8 cellular contexts compared by ENCODE assay signal in genomic region chr11:64566042-64566914, GRCh38. TPM values are rescaled to one million over a fixed set of nuclear protein-coding genes. Genes with fewer than 3 reads are reported as not detected.
DNase-seq lines count a peak whose midpoint lies in the region; ATAC-seq, FAIRE-seq and TF ChIP-seq lines count a peak whose summit lies in the region.

No MANE protein-coding gene starts in this region.

- no peaks in the 10 kb centered on the region for H3F3A ChIP-seq in OCI-LY1 (ENCODE audit: insufficient read depth, low read length)

- H3K4me2 ChIP-seq in OCI-LY1 (ENCODE audit: low read length): peak overlapping the region; percentile 28; the same call in 1 of the 2 replicates
- no peak overlapping the region for H3K4me2 ChIP-seq in K562 (ENCODE audit: insufficient read depth, low read length)

- CTCF ChIA-PET in AG04449 (lab: Yijun Ruan, JAX) (interaction anchor here (0.8 to 1.5 kb wide), 4 partner anchors 9 to 123 kb away, joined by 3 to 6 read pairs (median 4); no protein-coding TSS in a partner anchor), HEK293T (lab: Yijun Ruan, JAX) (interaction anchor here (0.6 to 1.0 kb wide), 2 partner anchors 83 to 85 kb away, joined by 3 read pairs; no protein-coding TSS in a partner anchor), K562 (lab: Yijun Ruan, JAX; ENCODE audit: low intra/inter-chr PET ratio) (interaction anchor here (0.6 to 1.7 kb wide), 3 partner anchors 13 to 122 kb away, joined by 3 to 10 read pairs (median 5); no protein-coding TSS in a partner anchor)

- H4K20me1 ChIP-seq in OCI-LY1 (ENCODE audit: insufficient read depth, low read length) (no peaks in the 10 kb centered on the region), K562 (replicated peaks; ENCODE audit: control insufficient read depth, insufficient read depth, low read length) (peaks cover 3% of the 10 kb centered on the region; the same call in 1 of the 2 replicates)

- no peaks in the 10 kb centered on the region for H3K9me1 ChIP-seq in K562 (ENCODE audit: control insufficient read depth, insufficient read depth, low read length)

- peak; percentile 28; the same call in 1 of the 2 replicates for TF ChIP-seq EP300 in K562 (IDR thresholded peaks at IDR 0.05; ENCODE audit: low read length)

- in situ Hi-C loops in K562 (cut with MboI): no loop called here

- ATAC-seq in K562: peak; percentile 93

- no peak for DNase-seq in AG04449 (ENCODE audit: low read depth, low spot score)
- DNase-seq in HEK293T (ENCODE audit: extremely low spot score): peak; percentile 83
- DNase-seq in K562 (ENCODE audit: extremely low read depth in 1 of 4, low spot score in 3 of 4): peak; percentile 66 to 77 (median 68)
- DNase-seq in iris pigment epithelial cell (ENCODE audit: low read depth): peak; percentile 94
- DNase-seq in stimulated activated CD4-positive, alpha-beta T cell treated with anti-CD3 and anti-CD28 coated beads, Interleukin-2, amount 100 ng/mL, for 48 hours: peak; percentile 5 to 12
- no peak for DNase-seq in CD1c-positive myeloid dendritic cell (ENCODE audit: extremely low spot score)
- DNase-seq in D721Med (ENCODE audit: insufficient read length, low spot score): no peak

- H3K79me2 ChIP-seq in OCI-LY1 (ENCODE audit: insufficient read depth, low read length): no peaks in the 10 kb centered on the region
- no peaks in the 10 kb centered on the region for H3K79me2 ChIP-seq in K562 (ENCODE audit: control insufficient read depth, insufficient read depth, low read length)

- H3K9me3 ChIP-seq in OCI-LY1 (ENCODE audit: low read length) (no peaks in the 10 kb centered on the region), K562 (replicated peaks; ENCODE audit: control insufficient read depth, insufficient read depth, low read depth, low read length) (no peaks in the 10 kb centered on the region)

- no peak for TF ChIP-seq CTCF in AG04449 (IDR thresholded peaks at IDR 0.05; ENCODE audit: insufficient read depth, low read length, missing control alignments)
- TF ChIP-seq CTCF in OCI-LY1 (IDR thresholded peaks at IDR 0.05; ENCODE audit: low read length): no peak
- TF ChIP-seq CTCF in K562 (IDR thresholded peaks at IDR 0.05 in 2 of 3, conservative IDR thresholded peaks at IDR 0.05 in 1 of 3; ENCODE audit: insufficient read depth in 2 of 3, low read depth in 1 of 3, low read length in 3 of 3): no peak
- TF ChIP-seq CTCF in D721Med (IDR thresholded peaks at IDR 0.05; ENCODE audit: insufficient read depth, missing control alignments): no peak

- peaks cover 4% of the 10 kb centered on the region; the same call in 1 of the 2 replicates for H3K27me3 ChIP-seq in OCI-LY1 (ENCODE audit: insufficient read depth, low read length)
- peaks cover 9 to 46% of the 10 kb centered on the region in 2 experiments; a peak in 3 of 5 replicates for H3K27me3 ChIP-seq in K562 (ENCODE audit: control insufficient read depth in 2 of 2, insufficient read depth in 2 of 2, low read length in 2 of 2)

- H3K4me3 ChIP-seq in AG04449 (ENCODE audit: low read depth, low read length) (peak overlapping the region; percentile 8; the same call in 1 of the 2 replicates), OCI-LY1 (ENCODE audit: low read depth, low read length, poor library complexity, severe bottlenecking) (no peak overlapping the region), K562 (no peak overlapping the region)

- FAIRE-seq in K562 (lab: Jason Lieb, UNC) (peak; percentile 90), D721Med (lab: Jason Lieb, UNC) (no peak)

- H3K36me3 ChIP-seq in OCI-LY1 (ENCODE audit: insufficient read depth, low read length) (no peaks in the 10 kb centered on the region), K562 (ENCODE audit: control insufficient read depth, insufficient read depth, low read length) (no peaks in the 10 kb centered on the region)

- no TSS peak for BruUV-seq in K562 (replicated peaks; lab: Mats Ljungman, UMichigan)

- H2AFZ ChIP-seq in OCI-LY1 (ENCODE audit: low read length) (no peak overlapping the region), K562 (ENCODE audit: low read depth, low read length) (no peak overlapping the region)

- no peak for TF ChIP-seq POLR2A in K562 (conservative IDR thresholded peaks at IDR 0.05)

- no peak overlapping the region for H3K27ac ChIP-seq in OCI-LY1 (ENCODE audit: low read depth, low read length, poor library complexity, severe bottlenecking)
- H3K27ac ChIP-seq in K562 (ENCODE audit: extremely low read depth, low read depth, low read length): no peak overlapping the region

- no peaks in the 10 kb centered on the region for H3K9me2 ChIP-seq in OCI-LY1 (ENCODE audit: low read depth, low read length)

- 0 out of 4 replicates have a peak, but pooled peaks of 1 of the 2 experiments have one; percentile 7 for TF ChIP-seq RAD21 in K562 (CRISPR knock-in tag; conservative IDR thresholded peaks at IDR 0.05 in 1 of 2, IDR thresholded peaks at IDR 0.05 in 1 of 2)

- H3K4me1 ChIP-seq in OCI-LY1 (ENCODE audit: insufficient read depth, low read length, severe bottlenecking) (peaks cover 10% of the 10 kb centered on the region), K562 (replicated peaks in 1 of 2; ENCODE audit: control insufficient read depth in 2 of 2, insufficient read depth in 2 of 2, low read length in 2 of 2) (peaks cover 2 to 40% of the 10 kb centered on the region in 2 experiments)

- 11% methylated on average over 17 of the region's 18 CpGs for WGBS in K562 (ENCODE audit: insufficient coverage, low coverage, missing lambda C conversion rate)

- POLR2A ChIA-PET in AG04449 (lab: Yijun Ruan, JAX): no interaction called here
- POLR2A ChIA-PET in HEK293T (lab: Yijun Ruan, JAX): interaction anchor here (0.7 to 1.3 kb wide), 2 partner anchors 12 to 22 kb away, joined by 3 read pairs; no protein-coding TSS in a partner anchor
- POLR2A ChIA-PET in K562 (lab: Yijun Ruan, JAX): interaction anchor here (0.5 to 0.6 kb wide), 3 partner anchors 61 to 942 kb away, joined by 3 read pairs; no protein-coding TSS in a partner anchor

- intact Hi-C loops in K562 (cut with micrococcal nuclease): no loop called here

- H3K9ac ChIP-seq in OCI-LY1 (ENCODE audit: low read length) (no peak overlapping the region), K562 (ENCODE audit: insufficient read depth in 1 of 2, low read depth in 2 of 2, low read length in 2 of 2) (no peak overlapping the region; a peak in 1 of 4 replicates)

TF ChIP-seq in HEK293T, 16 proteins besides CTCF, POLR2A, EP300 and RAD21 (continues in another document):
- peak; percentile 74 for TF ChIP-seq ZNF384 (IDR thresholded peaks at IDR 0.05)
- TF ChIP-seq TARDBP (IDR thresholded peaks at IDR 0.05): no peak
- TF ChIP-seq LEF1 (IDR thresholded peaks at IDR 0.05; ENCODE audit: borderline replicate concordance): no peak

TF ChIP-seq in K562, 482 proteins besides CTCF, POLR2A, EP300 and RAD21 (continues in another document):
- TF ChIP-seq NONO (IDR thresholded peaks at IDR 0.05; ENCODE audit: low read depth in 2 of 2, low read length in 1 of 2) (no peak), HOMEZ (CRISPR knock-in tag; IDR thresholded peaks at IDR 0.05) (no peak), ZNF347 (CRISPR knock-in tag; IDR thresholded peaks at IDR 0.05; ENCODE audit: low read depth) (no peak)

RNA-seq across cellular contexts. Expression of gene SLC22A11, which starts 10.5 kb away (rescaled TPM):
- 0.39 TPM in 1 of 2 replicates, not detected in the other for total RNA-seq in K562 (2011; cell fraction: chromatin; rRNA removed; ENCODE audit: low replicate concordance)
- total RNA-seq in K562 (2011; cell fraction: nucleolus; rRNA removed): 0.17 and 0.26 TPM in 2 replicates
- 0.44 TPM in 1 of 2 replicates, not detected in the other for total RNA-seq in K562 (2011; cell fraction: nucleoplasm; rRNA removed)
- total RNA-seq in K562 (2014; rRNA removed): not detected in 2 replicates
- not detected in 2 replicates for total RNA-seq in K562 (2014; rRNA removed; fragmentation: Illumina TruSeq; extraction: Trizol)
- total RNA-seq in K562 (2015; rRNA removed; fragmentation: Illumina TruSeq; extraction: Trizol): not detected in 2 replicates
- total RNA-seq in K562 (2021): not detected in 2 replicates
- 0.07 TPM in 1 of 2 replicates, not detected in the other for polyA plus RNA-seq in K562 (2011; rRNA removed)
- polyA plus RNA-seq in K562 (2011; cell fraction: cytosol; rRNA removed): 0.09 TPM in 1 of 2 replicates, not detected in the other
- 0.08 and 0.28 TPM in 2 replicates for polyA plus RNA-seq in K562 (2011; cell fraction: nucleus; rRNA removed)
- 0.05 and 0.08 TPM in 2 replicates for polyA plus RNA-seq in K562 (2012)
- polyA plus RNA-seq in K562 (2014; fragmentation: Illumina TruSeq; extraction: Trizol): not detected in 2 replicates
- polyA plus RNA-seq in K562 (2014; fragmentation: Nextera tagmentation; extraction: Ambion mirVana): not detected
- 0.07 TPM in 1 of 2 replicates, not detected in the other for polyA plus RNA-seq in K562 (2014; rRNA removed)
- not detected in 2 replicates for polyA minus RNA-seq in K562 (2011; rRNA and poly(A)+ RNA removed)
- polyA minus RNA-seq in K562 (2011; cell fraction: cytosol; rRNA and poly(A)+ RNA removed): not detected in 2 replicates
- not detected in 2 replicates for polyA minus RNA-seq in K562 (2011; cell fraction: nucleus; rRNA and poly(A)+ RNA removed)

RNA-seq across cellular contexts. Expression of gene SLC22A12, which starts 24.7 kb away (rescaled TPM):
- not detected in 2 replicates for total RNA-seq in K562 (2011; cell fraction: chromatin; rRNA removed; ENCODE audit: low replicate concordance)
- not detected in 2 replicates for total RNA-seq in K562 (2011; cell fraction: nucleolus; rRNA removed)
- not detected in 2 replicates for total RNA-seq in K562 (2011; cell fraction: nucleoplasm; rRNA removed)
- total RNA-seq in K562 (2014; rRNA removed) (not detected in 2 replicates), K562 (2014; rRNA removed; fragmentation: Illumina TruSeq; extraction: Trizol) (not detected in 2 replicates), K562 (2015; rRNA removed; fragmentation: Illumina TruSeq; extraction: Trizol) (not detected in 2 replicates), K562 (2021) (not detected in 2 replicates)
- polyA plus RNA-seq in K562 (2011; rRNA removed) (not detected in 2 replicates), K562 (2014; fragmentation: Illumina TruSeq; extraction: Trizol) (not detected in 2 replicates), K562 (2014; fragmentation: Nextera tagmentation; extraction: Ambion mirVana) (not detected), K562 (2014; rRNA removed) (not detected in 2 replicates)
- not detected in 2 replicates for polyA plus RNA-seq in K562 (2011; cell fraction: cytosol; rRNA removed)
- not detected in 2 replicates for polyA plus RNA-seq in K562 (2011; cell fraction: nucleus; rRNA removed)
- not detected in 2 replicates for polyA plus RNA-seq in K562 (2012)
- polyA minus RNA-seq in K562 (2011; rRNA and poly(A)+ RNA removed): not detected in 2 replicates
- polyA minus RNA-seq in K562 (2011; cell fraction: cytosol; rRNA and poly(A)+ RNA removed): not detected in 2 replicates
- polyA minus RNA-seq in K562 (2011; cell fraction: nucleus; rRNA and poly(A)+ RNA removed): not detected in 2 replicates

Comparison
In these comparisons a context has a peak if more than half of its experiments do, and no peak if none do; other contexts are left out.
1. DNase-seq: peak in HEK293T (single experiment), K562 (4 of 4), iris pigment epithelial cell (single experiment) and stimulated activated CD4-positive, alpha-beta T cell treated with anti-CD3 and anti-CD28 coated beads, Interleukin-2, amount 100 ng/mL, for 48 hours (2 of 2); none in AG04449 (single experiment), CD1c-positive myeloid dendritic cell (single experiment) and D721Med (single experiment).